ENCODE assay signal across 1 cellular context in the genomic region with DNA sequence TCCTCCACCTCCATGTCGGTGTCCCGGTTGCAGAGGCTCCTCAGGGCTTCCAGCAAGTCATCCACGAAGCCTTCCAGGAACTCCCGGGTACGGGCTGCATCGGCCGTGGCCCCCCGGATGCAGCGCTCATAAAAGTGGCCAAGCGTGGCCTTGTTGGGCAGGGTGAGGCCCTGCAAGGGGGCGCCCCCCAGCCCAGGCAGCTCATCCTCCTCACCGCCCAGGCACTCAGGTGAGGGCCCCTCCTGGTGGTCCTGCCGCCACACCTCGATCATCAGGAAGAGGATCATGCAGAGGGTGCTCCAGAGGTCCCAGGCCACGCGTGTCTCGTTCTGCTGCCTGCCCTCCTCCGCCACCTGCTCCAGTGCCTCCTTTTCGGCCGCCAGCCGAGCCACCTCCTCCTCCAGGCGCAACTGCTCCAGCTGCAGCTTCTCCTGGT.
TF ChIP-seq lines count a peak whose summit lies in the region.

No MANE protein-coding gene starts in this region.

TF ChIP-seq in GM12891, 5 proteins besides CTCF, POLR2A, EP300 and RAD21:
- TF ChIP-seq POU2F2 (IDR thresholded peaks at IDR 0.05; ENCODE audit: low read depth, low read length) (no peak), POLR2AphosphoS5 (IDR thresholded peaks at IDR 0.05; ENCODE audit: low read depth, low read length) (no peak), PAX5 (IDR thresholded peaks at IDR 0.05; ENCODE audit: insufficient read depth, low read length, severe bottlenecking) (no peak), TAF1 (IDR thresholded peaks at IDR 0.05; ENCODE audit: low read depth, low read length) (no peak), SPI1 (IDR thresholded peaks at IDR 0.05; ENCODE audit: low read depth, low read length) (no peak)
TF ChIP-seq in GM12891: peak in this region for 0.
